In the genomic region with DNA sequence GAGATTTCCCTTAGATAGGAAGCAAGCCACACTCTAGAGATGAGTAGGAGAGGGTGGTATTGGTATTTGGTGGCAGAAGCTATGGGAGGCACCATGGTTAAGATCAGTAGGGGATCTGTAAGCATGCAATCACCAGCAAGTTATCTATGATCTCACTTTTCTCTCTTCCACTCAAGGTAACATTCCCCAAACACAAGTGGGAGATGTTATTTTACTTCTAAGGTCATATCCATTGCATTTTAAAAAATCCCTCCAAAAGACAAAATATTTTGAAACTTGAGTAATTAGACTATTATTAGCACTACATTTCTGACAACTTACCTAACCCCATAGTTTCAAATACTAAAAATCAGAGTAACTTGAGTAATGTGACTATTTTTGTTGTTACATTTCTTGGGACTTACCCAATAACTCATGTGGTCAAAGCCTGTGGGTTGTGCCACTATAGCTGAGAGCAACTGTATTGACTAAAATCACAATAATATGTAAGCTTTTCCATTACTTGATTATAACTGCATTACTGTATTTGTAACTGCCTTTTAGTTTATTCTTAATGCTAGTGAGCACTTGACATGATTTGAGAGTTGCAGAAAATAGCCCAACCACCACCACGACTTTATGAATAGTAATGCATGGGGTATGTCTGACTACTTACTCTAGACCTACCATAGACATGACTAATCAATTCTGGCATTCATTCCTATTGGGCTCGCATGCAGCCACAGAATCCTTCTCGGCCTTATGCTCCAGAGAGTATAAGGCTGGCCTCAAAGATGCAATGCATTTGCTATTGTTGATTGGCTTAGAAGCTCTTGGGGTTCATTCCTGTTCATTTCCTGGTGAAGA, we compare ENCODE assay signal across 1 cellular context.
TF ChIP-seq lines count a peak whose summit lies in the region.

No MANE protein-coding gene starts in this region.

TF ChIP-seq in GM12878, 131 proteins besides CTCF, POLR2A, EP300 and RAD21 (continued from another document and continues in another):
- TF ChIP-seq ETV6 (conservative IDR thresholded peaks at IDR 0.05 in 1 of 2, IDR thresholded peaks at IDR 0.05 in 1 of 2; ENCODE audit: borderline replicate concordance in 1 of 2, low read depth in 1 of 2) (peak in 1 of 2 experiments; percentile 86; a peak in 2 of 4 replicates), CBFB (IDR thresholded peaks at IDR 0.05; ENCODE audit: low read depth) (peak; percentile 97), NBN (IDR thresholded peaks at IDR 0.05) (no peak), TCF7 (IDR thresholded peaks at IDR 0.05; ENCODE audit: borderline replicate concordance) (0 out of 2 replicates have a peak, but pooled peaks have one; percentile 69), SRF (IDR thresholded peaks at IDR 0.05; ENCODE audit: low read depth in 2 of 2, low read length in 2 of 2) (peak in 1 of 2 experiments; percentile 84; a peak in 2 of 4 replicates), PML (IDR thresholded peaks at IDR 0.05; ENCODE audit: low read length) (peak; percentile 81), SP1 (IDR thresholded peaks at IDR 0.05; ENCODE audit: low read depth, low read length) (peak; percentile 20), RAD51 (IDR thresholded peaks at IDR 0.05) (no peak), CREB1 (IDR thresholded peaks at IDR 0.05; ENCODE audit: low read depth) (peak; percentile 59), ATF2 (IDR thresholded peaks at IDR 0.05; ENCODE audit: low read length) (peak; percentile 98), STAT3 (IDR thresholded peaks at IDR 0.05; ENCODE audit: low read depth, low read length) (0 out of 2 replicates have a peak, but pooled peaks have one; percentile 8), CHD2 (IDR thresholded peaks at IDR 0.05; ENCODE audit: borderline replicate concordance, low read depth, low read length) (0 out of 2 replicates have a peak, but pooled peaks have one; percentile 4), MYB (IDR thresholded peaks at IDR 0.05; ENCODE audit: borderline replicate concordance, low read depth, low read length) (peak; percentile 57; the same call in 1 of the 2 replicates), BCL3 (IDR thresholded peaks at IDR 0.05; ENCODE audit: borderline replicate concordance, insufficient read depth, low read depth, low read length, poor library complexity, severe bottlenecking) (peak; percentile 95), SKIL (IDR thresholded peaks at IDR 0.05; ENCODE audit: low read depth, poor library complexity, severe bottlenecking) (peak; percentile 88), SMARCA5 (IDR thresholded peaks at IDR 0.05) (0 out of 2 replicates have a peak, but pooled peaks have one; percentile 39), TBL1XR1 (IDR thresholded peaks at IDR 0.05; ENCODE audit: low read depth, low read length) (peak; percentile 70; the same call in 1 of the 2 replicates), ZBED1 (IDR thresholded peaks at IDR 0.05; ENCODE audit: borderline replicate concordance) (peak; percentile 99), POLR2AphosphoS5 (IDR thresholded peaks at IDR 0.05; ENCODE audit: low read length) (no peak), BMI1 (IDR thresholded peaks at IDR 0.05; ENCODE audit: borderline replicate concordance) (peak; percentile 45; the same call in 1 of the 2 replicates), HDAC6 (IDR thresholded peaks at IDR 0.05; ENCODE audit: unreplicated experiment) (no peak), ZNF217 (IDR thresholded peaks at IDR 0.05) (0 out of 2 replicates have a peak, but pooled peaks have one; percentile 71), PBX3 (IDR thresholded peaks at IDR 0.05; ENCODE audit: insufficient replicate concordance, low read depth, low read length) (no peak), BCL11A (IDR thresholded peaks at IDR 0.05; ENCODE audit: low read depth, low read length) (peak; percentile 88), MTA2 (IDR thresholded peaks at IDR 0.05; ENCODE audit: low read depth) (peak; percentile 89), ZNF207 (IDR thresholded peaks at IDR 0.05; ENCODE audit: borderline replicate concordance) (no peak), SMAD1 (IDR thresholded peaks at IDR 0.05; ENCODE audit: low read depth, partially characterized antibody) (no peak), IRF4 (IDR thresholded peaks at IDR 0.05; ENCODE audit: low read depth, low read length) (peak; percentile 91), MAX (IDR thresholded peaks at IDR 0.05; ENCODE audit: low read depth, low read length) (no peak), CEBPB (IDR thresholded peaks at IDR 0.05; ENCODE audit: borderline replicate concordance in 1 of 2, low read depth in 2 of 2, low read length in 2 of 2) (peak in 1 of 2 experiments; percentile 98; a peak in 2 of 4 replicates), POU2F2 (IDR thresholded peaks at IDR 0.05; ENCODE audit: borderline replicate concordance, low read depth, low read length) (peak; percentile 37; the same call in 1 of the 3 replicates), JUNB (IDR thresholded peaks at IDR 0.05) (peak; percentile 96), TCF3 (IDR thresholded peaks at IDR 0.05; ENCODE audit: borderline replicate concordance, insufficient read depth, low read depth, low read length) (peak; percentile 49; the same call in 1 of the 2 replicates), RUNX3 (IDR thresholded peaks at IDR 0.05; ENCODE audit: low read length) (peak; percentile 94), CHD1 (IDR thresholded peaks at IDR 0.05; ENCODE audit: low read depth, low read length) (no peak), BACH1 (IDR thresholded peaks at IDR 0.05; ENCODE audit: borderline replicate concordance) (0 out of 2 replicates have a peak, but pooled peaks have one; percentile 9), IKZF2 (IDR thresholded peaks at IDR 0.05) (peak; percentile 89 to 93), CREM (IDR thresholded peaks at IDR 0.05; ENCODE audit: low read depth) (peak; percentile 83), EGR1 (IDR thresholded peaks at IDR 0.05; ENCODE audit: borderline replicate concordance in 1 of 2, low read depth in 2 of 2, low read length in 2 of 2) (peak in 1 of 2 experiments; percentile 27; a peak in 1 of 3 replicates), YY1 (IDR thresholded peaks at IDR 0.05; ENCODE audit: low read depth, low read length) (0 out of 2 replicates have a peak, but pooled peaks have one; percentile 42), NR2C1 (IDR thresholded peaks at IDR 0.05) (no peak), MEF2A (IDR thresholded peaks at IDR 0.05; ENCODE audit: insufficient read depth, low read depth, low read length) (peak; percentile 96), PAX5 (IDR thresholded peaks at IDR 0.05; ENCODE audit: borderline replicate concordance, low read depth, low read length) (peak; percentile 64; the same call in 1 of the 2 replicates), MTA3 (IDR thresholded peaks at IDR 0.05; ENCODE audit: borderline replicate concordance, low read length) (peak; percentile 86; the same call in 1 of the 2 replicates), BHLHE40 (IDR thresholded peaks at IDR 0.05; ENCODE audit: borderline replicate concordance in 1 of 2, low read depth in 2 of 2, low read length in 1 of 2) (peak; percentile 33 to 56; a peak in 1 of 4 replicates), MXI1 (IDR thresholded peaks at IDR 0.05; ENCODE audit: low read depth, low read length) (peak; percentile 39; the same call in 1 of the 2 replicates), ATF7 (IDR thresholded peaks at IDR 0.05; ENCODE audit: low read depth) (peak; percentile 93), CBX5 (IDR thresholded peaks at IDR 0.05; ENCODE audit: low read depth) (peak; percentile 14; the same call in 1 of the 2 replicates), IKZF1 (conservative IDR thresholded peaks at IDR 0.05) (peak; percentile 85), FOXM1 (IDR thresholded peaks at IDR 0.05; ENCODE audit: low read depth, low read length) (peak; percentile 99; the same call in 1 of the 2 replicates)
- TF ChIP-seq, protein P1, sequence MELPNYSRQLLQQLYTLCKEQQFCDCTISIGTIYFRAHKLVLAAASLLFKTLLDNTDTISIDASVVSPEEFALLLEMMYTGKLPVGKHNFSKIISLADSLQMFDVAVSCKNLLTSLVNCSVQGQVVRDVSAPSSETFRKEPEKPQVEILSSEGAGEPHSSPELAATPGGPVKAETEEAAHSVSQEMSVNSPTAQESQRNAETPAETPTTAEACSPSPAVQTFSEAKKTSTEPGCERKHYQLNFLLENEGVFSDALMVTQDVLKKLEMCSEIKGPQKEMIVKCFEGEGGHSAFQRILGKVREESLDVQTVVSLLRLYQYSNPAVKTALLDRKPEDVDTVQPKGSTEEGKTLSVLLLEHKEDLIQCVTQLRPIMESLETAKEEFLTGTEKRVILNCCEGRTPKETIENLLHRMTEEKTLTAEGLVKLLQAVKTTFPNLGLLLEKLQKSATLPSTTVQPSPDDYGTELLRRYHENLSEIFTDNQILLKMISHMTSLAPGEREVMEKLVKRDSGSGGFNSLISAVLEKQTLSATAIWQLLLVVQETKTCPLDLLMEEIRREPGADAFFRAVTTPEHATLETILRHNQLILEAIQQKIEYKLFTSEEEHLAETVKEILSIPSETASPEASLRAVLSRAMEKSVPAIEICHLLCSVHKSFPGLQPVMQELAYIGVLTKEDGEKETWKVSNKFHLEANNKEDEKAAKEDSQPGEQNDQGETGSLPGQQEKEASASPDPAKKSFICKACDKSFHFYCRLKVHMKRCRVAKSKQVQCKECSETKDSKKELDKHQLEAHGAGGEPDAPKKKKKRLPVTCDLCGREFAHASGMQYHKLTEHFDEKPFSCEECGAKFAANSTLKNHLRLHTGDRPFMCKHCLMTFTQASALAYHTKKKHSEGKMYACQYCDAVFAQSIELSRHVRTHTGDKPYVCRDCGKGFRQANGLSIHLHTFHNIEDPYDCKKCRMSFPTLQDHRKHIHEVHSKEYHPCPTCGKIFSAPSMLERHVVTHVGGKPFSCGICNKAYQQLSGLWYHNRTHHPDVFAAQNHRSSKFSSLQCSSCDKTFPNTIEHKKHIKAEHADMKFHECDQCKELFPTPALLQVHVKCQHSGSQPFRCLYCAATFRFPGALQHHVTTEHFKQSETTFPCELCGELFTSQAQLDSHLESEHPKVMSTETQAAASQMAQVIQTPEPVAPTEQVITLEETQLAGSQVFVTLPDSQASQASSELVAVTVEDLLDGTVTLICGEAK (IDR thresholded peaks at IDR 0.05; ENCODE audit: borderline replicate concordance) = no peak
- TF ChIP-seq, protein P2, sequence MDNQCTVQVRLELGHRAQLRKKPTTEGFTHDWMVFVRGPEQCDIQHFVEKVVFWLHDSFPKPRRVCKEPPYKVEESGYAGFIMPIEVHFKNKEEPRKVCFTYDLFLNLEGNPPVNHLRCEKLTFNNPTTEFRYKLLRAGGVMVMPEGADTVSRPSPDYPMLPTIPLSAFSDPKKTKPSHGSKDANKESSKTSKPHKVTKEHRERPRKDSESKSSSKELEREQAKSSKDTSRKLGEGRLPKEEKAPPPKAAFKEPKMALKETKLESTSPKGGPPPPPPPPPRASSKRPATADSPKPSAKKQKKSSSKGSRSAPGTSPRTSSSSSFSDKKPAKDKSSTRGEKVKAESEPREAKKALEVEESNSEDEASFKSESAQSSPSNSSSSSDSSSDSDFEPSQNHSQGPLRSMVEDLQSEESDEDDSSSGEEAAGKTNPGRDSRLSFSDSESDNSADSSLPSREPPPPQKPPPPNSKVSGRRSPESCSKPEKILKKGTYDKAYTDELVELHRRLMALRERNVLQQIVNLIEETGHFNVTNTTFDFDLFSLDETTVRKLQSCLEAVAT (IDR thresholded peaks at IDR 0.05) = peak; percentile 97
